In genomic region chrX:104173841-104174240, GRCh38 we compare ENCODE assay signal across 21 cellular contexts.
"Had no signal": no experiment of that assay in that cellular context is flagged by ENCODE, and none has a peak within 500 bp of the region (broad histone marks: within the 10 kb centered on the region; RNA-seq: fewer than 3 reads in every experiment).

No MANE protein-coding gene starts in this region.

- ATAC-seq: effector memory CD8-positive, alpha-beta T cell; esophagus mucosa; gastrocnemius medialis; heart right ventricle; left cardiac atrium; left lung; left ventricle myocardium superior; lower lobe of right lung; mucosa of descending colon had no signal

- DNase-seq: colonic mucosa; cortex of kidney; effector CD8-positive, alpha-beta T cell; effector memory CD8-positive, alpha-beta T cell; endodermal cell; erythroblast; esophagus squamous epithelium; foreskin fibroblast; foreskin melanocyte; gastrocnemius medialis; glutamatergic neuron; head of caudate nucleus; heart right ventricle; hippocampal formation; left cardiac atrium; left lung; left ventricle myocardium superior; lower lobe of right lung; mesenchymal stem cell; mucosa of descending colon had no signal
